In the genomic region with DNA sequence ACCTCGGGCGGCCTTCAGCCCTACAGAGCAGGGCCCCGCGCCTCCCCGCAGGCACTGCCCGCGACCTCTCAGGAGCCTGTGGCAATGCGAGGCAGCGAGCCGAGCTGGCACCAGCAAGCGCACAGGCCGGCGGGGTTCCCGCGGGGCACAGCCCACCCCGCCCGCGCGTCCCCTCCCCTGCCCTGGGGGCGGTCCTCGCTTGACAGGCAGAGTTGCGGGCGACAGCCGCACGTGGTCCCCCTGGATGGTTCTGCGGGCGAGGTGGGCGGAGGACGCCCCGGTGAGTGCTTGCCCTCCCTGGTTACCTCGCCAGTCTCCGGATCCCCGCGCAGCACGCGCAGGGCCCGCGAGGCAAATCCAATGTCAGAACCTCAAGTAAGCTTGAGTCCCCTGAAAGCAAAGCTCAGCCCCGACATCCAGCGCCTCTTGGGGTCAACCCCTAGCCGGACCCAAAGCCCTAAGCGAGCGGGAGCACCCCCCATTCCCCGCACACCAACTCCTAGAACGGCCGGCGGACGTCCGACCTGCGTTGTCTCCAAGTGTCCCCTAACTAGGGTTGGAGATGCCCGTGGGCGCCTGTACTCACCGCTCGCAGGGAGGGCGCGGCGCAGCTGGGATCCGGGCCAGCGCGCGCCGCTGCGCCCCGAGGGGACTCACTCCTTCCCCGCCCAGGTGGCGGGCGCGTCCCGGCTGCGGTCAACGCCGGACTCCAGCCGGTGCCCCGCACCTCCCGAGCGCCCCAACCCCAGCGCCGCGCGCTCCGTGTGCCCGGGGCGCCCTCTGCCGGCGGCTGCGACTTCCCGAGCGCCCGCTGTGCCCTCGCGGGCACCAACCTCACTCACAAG, we compare ENCODE assay signal across 8 cellular contexts. TPM values are rescaled to one million over a fixed set of nuclear protein-coding genes. Genes with fewer than 3 reads are reported as not detected.
DNase-seq lines count a peak whose midpoint lies in the region.

A gene (minus strand): TSS at position 123 of the 845 bp plus-strand sequence. CDS start 1,083 bp downstream, outside the sequence.

- H3K4me3 ChIP-seq in HUES48 (ENCODE audit: low read depth, low read length): peak within 1 kb of the TSS; percentile 63

- H3K9me3 Mint-ChIP-seq in activated CD4-positive, alpha-beta memory T cell treated with anti-CD3 and anti-CD28 coated beads for 36 hours: no peaks in the 10 kb centered on the region

- H3K4me1 ChIP-seq in ES-I3 (ENCODE audit: insufficient read depth, low read length) (peaks cover 14% of the 10 kb centered on the region), HUES48 (ENCODE audit: control insufficient read depth, insufficient read depth, low read length) (peaks cover 34% of the 10 kb centered on the region)

- intact Hi-C loops in activated CD4-positive, alpha-beta memory T cell treated with anti-CD3 and anti-CD28 coated beads for 36 hours (cut with micrococcal nuclease): loop anchor here (1.0 to 5.0 kb wide), 2 partner anchors 493 to 532 kb away; no protein-coding TSS in a partner anchor

- H3K9ac ChIP-seq in ES-I3 (ENCODE audit: low read depth, low read length): peak within 1 kb of the TSS; percentile 53
- H3K9ac ChIP-seq in HUES48 (ENCODE audit: low read depth, low read length): no peak within 1 kb of the TSS

- DNase-seq in activated CD4-positive, alpha-beta memory T cell treated with anti-CD3 and anti-CD28 coated beads for 36 hours: peak; percentile 59
- peak; percentile 5 for DNase-seq in effector CD8-positive, alpha-beta T cell (lab: John Stamatoyannopoulos, UW)
- DNase-seq in mucosa of gallbladder (ENCODE audit: low spot score) (peak; percentile 22), dedifferentiated amniotic fluid mesenchymal stem cell (ENCODE audit: extremely low spot score) (no peak), middle frontal gyrus (ENCODE audit: extremely low spot score, low spot score) (no peak)
- peak; percentile 2 to 49 (median 20) for DNase-seq in stimulated activated naive CD4-positive, alpha-beta T cell (lab: John Stamatoyannopoulos, UW)

- POLR2A ChIA-PET in activated CD4-positive, alpha-beta memory T cell treated with anti-CD3 and anti-CD28 coated beads for 36 hours (lab: Charles Lee): no interaction called here

- H3K36me3 ChIP-seq in ES-I3 (ENCODE audit: insufficient read depth, low read length) (no peaks in the 10 kb centered on the region), HUES48 (ENCODE audit: control insufficient read depth, insufficient read depth, low read length) (no peaks in the 10 kb centered on the region)

- peak within 1 kb of the TSS; percentile 51 for H3K4me3 Mint-ChIP-seq in activated CD4-positive, alpha-beta memory T cell treated with anti-CD3 and anti-CD28 coated beads for 36 hours

- peaks cover 58% of the 10 kb centered on the region for H3K27me3 Mint-ChIP-seq in activated CD4-positive, alpha-beta memory T cell treated with anti-CD3 and anti-CD28 coated beads for 36 hours

- peaks cover 10% of the 10 kb centered on the region for H3K4me1 Mint-ChIP-seq in activated CD4-positive, alpha-beta memory T cell treated with anti-CD3 and anti-CD28 coated beads for 36 hours (ENCODE audit: low read depth)

- CTCF ChIA-PET in activated CD4-positive, alpha-beta memory T cell treated with anti-CD3 and anti-CD28 coated beads for 36 hours (lab: Charles Lee): interaction anchor here (0.9 to 2.5 kb wide), 13 partner anchors 12 to 534 kb away, joined by 3 to 26 read pairs (median 5); no protein-coding TSS in a partner anchor

- no peak within 1 kb of the TSS for H3K27ac ChIP-seq in HUES48 (ENCODE audit: low read depth, low read length)

- H3K27ac Mint-ChIP-seq in activated CD4-positive, alpha-beta memory T cell treated with anti-CD3 and anti-CD28 coated beads for 36 hours: no peak within 1 kb of the TSS

- no peaks in the 10 kb centered on the region for H3K9me3 ChIP-seq in ES-I3 (ENCODE audit: control insufficient read depth, insufficient read depth, low read length)
- H3K9me3 ChIP-seq in HUES48 (ENCODE audit: control insufficient read depth, insufficient read depth, low read length): no peaks in the 10 kb centered on the region

- peaks cover 74% of the 10 kb centered on the region for H3K27me3 ChIP-seq in HUES48 (ENCODE audit: control insufficient read depth, insufficient read depth, low read length)

- H3K36me3 Mint-ChIP-seq in activated CD4-positive, alpha-beta memory T cell treated with anti-CD3 and anti-CD28 coated beads for 36 hours: no peaks in the 10 kb centered on the region

RNA-seq across cellular contexts. Expression of the gene that starts here (rescaled TPM):
- not detected for total RNA-seq in activated CD4-positive, alpha-beta memory T cell treated with anti-CD3 and anti-CD28 coated beads for 36 hours
- 0.81 TPM for total RNA-seq in mucosa of gallbladder

Comparison
In these comparisons a context has a peak if more than half of its experiments do, and no peak if none do; other contexts are left out.
1. Peak in DNase-seq in activated CD4-positive, alpha-beta memory T cell treated with anti-CD3 and anti-CD28 coated beads for 36 hours; RNA of the gene not detected or under 1 TPM.
2. Peak in DNase-seq in mucosa of gallbladder; RNA of the gene not detected or under 1 TPM.
3. DNase-seq: peak in effector CD8-positive, alpha-beta T cell (single experiment) and stimulated activated naive CD4-positive, alpha-beta T cell (6 of 6); none in dedifferentiated amniotic fluid mesenchymal stem cell (single experiment) and middle frontal gyrus (single experiment).